ENCODE assay signal across 1 cellular context in the genomic region with DNA sequence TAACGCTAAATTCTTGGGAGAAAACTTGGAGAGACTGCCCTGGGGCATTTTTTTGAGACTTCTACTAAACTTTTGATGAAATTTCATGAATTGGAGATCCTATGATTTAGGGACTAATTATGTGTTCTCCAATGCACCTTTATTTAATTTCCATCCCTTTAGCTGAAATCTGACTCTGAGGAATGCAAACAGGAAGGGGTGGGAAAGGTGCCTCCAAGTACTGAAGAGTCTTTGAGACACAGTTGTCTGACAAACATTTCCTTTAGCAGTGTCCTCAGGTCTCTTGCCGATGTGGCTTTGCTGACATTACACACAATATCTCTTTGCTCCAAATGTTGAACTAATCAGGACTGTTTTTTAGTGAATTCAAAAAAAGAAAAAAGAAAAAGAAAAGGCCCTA.
TF ChIP-seq lines count a peak whose summit lies in the region.

No MANE protein-coding gene starts in this region.

TF ChIP-seq in H1, 55 proteins besides CTCF, POLR2A, EP300 and RAD21:
- TF ChIP-seq, protein P1, sequence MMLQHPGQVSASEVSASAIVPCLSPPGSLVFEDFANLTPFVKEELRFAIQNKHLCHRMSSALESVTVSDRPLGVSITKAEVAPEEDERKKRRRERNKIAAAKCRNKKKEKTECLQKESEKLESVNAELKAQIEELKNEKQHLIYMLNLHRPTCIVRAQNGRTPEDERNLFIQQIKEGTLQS (IDR thresholded peaks at IDR 0.05; ENCODE audit: insufficient read depth, low read depth, low read length), result no peak
- TF ChIP-seq TEAD4 (IDR thresholded peaks at IDR 0.05; ENCODE audit: low read depth, low read length), result peak; percentile 41; the same call in 1 of the 2 replicates
